1 cellular context compared by ENCODE assay signal in genomic region chr6:105805581-105806023, GRCh38.
TF ChIP-seq lines count a peak whose summit lies in the region.

No MANE protein-coding gene starts in this region.

TF ChIP-seq in K562, 482 proteins besides CTCF, POLR2A, EP300 and RAD21 (continued from another document):
- peak; percentile 74 for TF ChIP-seq DPF2 (IDR thresholded peaks at IDR 0.05)
- no peak for TF ChIP-seq MTF1 (CRISPR knock-in tag; IDR thresholded peaks at IDR 0.05; ENCODE audit: borderline replicate concordance)
- no peak for TF ChIP-seq MLX (CRISPR knock-in tag; conservative IDR thresholded peaks at IDR 0.05)
- no peak for TF ChIP-seq CBX8 (IDR thresholded peaks at IDR 0.05; ENCODE audit: borderline replicate concordance, extremely low read depth, low read depth, low read length, poor library complexity, severe bottlenecking)
- TF ChIP-seq BCL6 (CRISPR knock-in tag; IDR thresholded peaks at IDR 0.05) = no peak
- peak; percentile 86 for TF ChIP-seq JUN (IDR thresholded peaks at IDR 0.05; ENCODE audit: borderline replicate concordance, low read depth, low read length)
- no peak for TF ChIP-seq JUN (CRISPR knock-in tag; IDR thresholded peaks at IDR 0.05; ENCODE audit: borderline replicate concordance)
- no peak for TF ChIP-seq ZNF785 (CRISPR knock-in tag; IDR thresholded peaks at IDR 0.05)
- TF ChIP-seq PYGO2 (tag; IDR thresholded peaks at IDR 0.05) = no peak
- no peak for TF ChIP-seq ZC3H8 (IDR thresholded peaks at IDR 0.05)
- peak; percentile 76 for TF ChIP-seq NFRKB (IDR thresholded peaks at IDR 0.05; ENCODE audit: low read depth)
- TF ChIP-seq HDAC2 (IDR thresholded peaks at IDR 0.05) = 0 out of 2 replicates have a peak, but pooled peaks have one; percentile 20
- no peak for TF ChIP-seq SRSF7 (optimal IDR thresholded peaks at IDR 0.05; ENCODE audit: low read depth, low read length)
- no peak for TF ChIP-seq GTF2A2 (tag; IDR thresholded peaks at IDR 0.05)
- no peak for TF ChIP-seq ZNF282 (CRISPR knock-in tag; IDR thresholded peaks at IDR 0.05)
- TF ChIP-seq STAG1 (CRISPR knock-in tag; IDR thresholded peaks at IDR 0.05; ENCODE audit: borderline replicate concordance) = no peak
- TF ChIP-seq MIER1 (IDR thresholded peaks at IDR 0.05; ENCODE audit: low read depth) = no peak
- no peak for TF ChIP-seq SNIP1 (IDR thresholded peaks at IDR 0.05; ENCODE audit: low read depth)
- TF ChIP-seq GATA2 (CRISPR knock-in tag; IDR thresholded peaks at IDR 0.05) = no peak
- TF ChIP-seq LEF1 (IDR thresholded peaks at IDR 0.05) = peak; percentile 44; the same call in 1 of the 2 replicates
- TF ChIP-seq CXXC5 (CRISPR knock-in tag; IDR thresholded peaks at IDR 0.05) = peak; percentile 30; the same call in 1 of the 2 replicates
- TF ChIP-seq MITF (IDR thresholded peaks at IDR 0.05) = no peak
- no peak for TF ChIP-seq ZMIZ1 (IDR thresholded peaks at IDR 0.05; ENCODE audit: low read depth in 2 of 2, low read length in 2 of 2)
- no peak for TF ChIP-seq ZNF140 (CRISPR knock-in tag; IDR thresholded peaks at IDR 0.05)
- TF ChIP-seq ARID4B (CRISPR knock-in tag; IDR thresholded peaks at IDR 0.05) = no peak
- TF ChIP-seq FIP1L1 (IDR thresholded peaks at IDR 0.05; ENCODE audit: low read depth, low read length, poor library complexity, severe bottlenecking) = no peak
- TF ChIP-seq ZNF184 (CRISPR knock-in tag; IDR thresholded peaks at IDR 0.05) = no peak
- TF ChIP-seq ELF4 (CRISPR knock-in tag; IDR thresholded peaks at IDR 0.05) = no peak; the same call in 1 of the 2 replicates
- TF ChIP-seq ZNF561 (CRISPR knock-in tag; conservative IDR thresholded peaks at IDR 0.05) = no peak
- no peak for TF ChIP-seq HMGXB4 (CRISPR knock-in tag; IDR thresholded peaks at IDR 0.05)
- no peak for TF ChIP-seq ZNF232 (CRISPR knock-in tag; IDR thresholded peaks at IDR 0.05)
- no peak for TF ChIP-seq ZNF586 (CRISPR knock-in tag; conservative IDR thresholded peaks at IDR 0.05)
- TF ChIP-seq SRF (CRISPR knock-in tag; IDR thresholded peaks at IDR 0.05) = no peak
- no peak for TF ChIP-seq ZC3H4 (CRISPR knock-in tag; IDR thresholded peaks at IDR 0.05; ENCODE audit: borderline replicate concordance)
- peak; percentile 91 for TF ChIP-seq MEIS2 (IDR thresholded peaks at IDR 0.05; ENCODE audit: partially characterized antibody)
- TF ChIP-seq MBD2 (IDR thresholded peaks at IDR 0.05; ENCODE audit: borderline replicate concordance, low read depth) = no peak
- no peak for TF ChIP-seq STAT5A (IDR thresholded peaks at IDR 0.05; ENCODE audit: borderline replicate concordance, low read length)
- TF ChIP-seq ZBTB12 (CRISPR knock-in tag; IDR thresholded peaks at IDR 0.05) = 0 out of 2 replicates have a peak, but pooled peaks have one; percentile 50
- TF ChIP-seq EWSR1 (IDR thresholded peaks at IDR 0.05; ENCODE audit: borderline replicate concordance, low read depth, partially characterized antibody) = no peak
- TF ChIP-seq RREB1 (CRISPR knock-in tag; IDR thresholded peaks at IDR 0.05) = no peak
- TF ChIP-seq CBFA2T2 (conservative IDR thresholded peaks at IDR 0.05) = peak; percentile 12; the same call in 1 of the 2 replicates
- no peak for TF ChIP-seq MECOM (CRISPR knock-in tag; IDR thresholded peaks at IDR 0.05)
- TF ChIP-seq LCOR (CRISPR knock-in tag; IDR thresholded peaks at IDR 0.05) = no peak
TF ChIP-seq in K562: peak in this region for 85.
